8 cellular contexts compared by ENCODE assay signal in the genomic region with DNA sequence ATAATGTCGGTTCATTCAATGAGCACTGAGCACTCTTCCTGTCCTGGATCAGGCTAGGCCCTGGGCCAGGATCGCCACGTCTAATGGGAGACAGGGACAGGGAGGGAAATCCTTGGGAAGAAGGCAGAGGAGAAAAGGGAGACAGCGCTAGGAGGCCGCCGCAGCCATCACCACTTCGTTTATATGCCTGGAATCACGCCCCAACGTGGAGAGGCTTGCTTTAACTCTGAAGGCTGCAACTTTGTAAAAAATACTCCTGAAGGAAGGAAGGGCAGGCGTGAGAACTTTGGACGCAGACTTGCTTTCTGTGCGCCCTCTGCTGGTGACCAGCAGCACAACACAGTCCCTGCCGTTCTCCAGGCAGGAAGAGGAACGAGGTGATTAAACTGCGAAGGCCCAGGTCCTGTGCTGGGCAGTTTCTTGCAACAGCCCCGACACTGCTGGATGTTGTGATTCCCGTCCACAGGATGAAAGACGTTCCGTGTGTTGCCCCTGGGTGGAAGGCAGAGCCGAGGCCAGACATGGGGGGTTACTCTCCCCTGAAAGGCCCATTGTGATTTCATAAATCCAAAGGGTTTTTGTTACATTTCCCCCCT. TPM values are rescaled to one million over a fixed set of nuclear protein-coding genes. Genes with fewer than 3 reads are reported as not detected.
A peak's percentile ranks its signal among the peaks of the same experiment; 100 is the strongest.
DNase-seq lines count a peak whose midpoint lies in the region; ATAC-seq, FAIRE-seq and TF ChIP-seq lines count a peak whose summit lies in the region.

No MANE protein-coding gene starts in this region.

- no peaks in the 10 kb centered on the region for H3K36me3 ChIP-seq in body of pancreas (replicated peaks in 1 of 2; ENCODE audit: insufficient read depth in 1 of 2, low read depth in 2 of 2)

- no peak overlapping the region for H3K4me3 ChIP-seq in body of pancreas

- peaks cover 6% of the 10 kb centered on the region for H3K4me1 ChIP-seq in body of pancreas

- no peaks in the 10 kb centered on the region for H3K27me3 ChIP-seq in body of pancreas

- peak; percentile 92 for FAIRE-seq in GM12891 (lab: Jason Lieb, UNC)
- FAIRE-seq in TTC549 (lab: Jason Lieb, UNC): peak; percentile 83

- DNase-seq in GM12891 (ENCODE audit: insufficient read length, low spot score) (peak; percentile 75), NCI-H2081 (lab: John Stamatoyannopoulos, UW) (peak; percentile 60 to 71), body of pancreas (peak; percentile 89 to 92 (median 90)), iPS DF 19.7 (ENCODE audit: low read depth, low spot score) (peak; percentile 61), sciatic nerve (ENCODE audit: low spot score) (peak; percentile 93)

- WGBS in body of pancreas, 2 donors: 5 to 9% methylated on average over 17 to 20 of the region's 20 CpGs

- peak; percentile 97 for ATAC-seq in body of pancreas
- peak; percentile 93 for ATAC-seq in sciatic nerve
- no peak for ATAC-seq in HG02973 (IDR thresholded peaks at IDR 0.05; ENCODE audit: unreplicated experiment)
- ATAC-seq in HG02981 (IDR thresholded peaks at IDR 0.05; ENCODE audit: unreplicated experiment): no peak

- TF ChIP-seq POLR2A in GM12891 (IDR thresholded peaks at IDR 0.05; ENCODE audit: low read depth, low read length) (no peak), body of pancreas (IDR thresholded peaks at IDR 0.05) (no peak)

- intact Hi-C loops in body of pancreas (cut with DNase I) (no loop called here), sciatic nerve (cut with DNase I) (loop anchor here (2.0 kb wide), 1 partner anchor 167 kb away; no protein-coding TSS in a partner anchor)

- TF ChIP-seq CTCF in body of pancreas (IDR thresholded peaks at IDR 0.05): peak; percentile 84 to 97 (median 96)

- H3K9me3 ChIP-seq in body of pancreas: no peaks in the 10 kb centered on the region

- H3K27ac ChIP-seq in body of pancreas: peak overlapping the region in 3 of 4 donors; percentile 2 to 50 (median 19)

TF ChIP-seq in GM12891, 5 proteins besides CTCF, POLR2A, EP300 and RAD21:
- TF ChIP-seq SPI1 (IDR thresholded peaks at IDR 0.05; ENCODE audit: low read depth, low read length): no peak
- no peak for TF ChIP-seq POU2F2 (IDR thresholded peaks at IDR 0.05; ENCODE audit: low read depth, low read length)
- no peak for TF ChIP-seq TAF1 (IDR thresholded peaks at IDR 0.05; ENCODE audit: low read depth, low read length)
- TF ChIP-seq POLR2AphosphoS5 (IDR thresholded peaks at IDR 0.05; ENCODE audit: low read depth, low read length): no peak
- TF ChIP-seq PAX5 (IDR thresholded peaks at IDR 0.05; ENCODE audit: insufficient read depth, low read length, severe bottlenecking): no peak

RNA-seq across cellular contexts. Expression of gene RIBC2, which starts 22.1 kb away (rescaled TPM):
- 0.74 TPM for polyA plus RNA-seq in GM12891 (2012; ENCODE audit: low read depth, missing spikeins)
- total RNA-seq in body of pancreas (not detected), sciatic nerve (0.22 TPM)

RNA-seq across cellular contexts. Expression of gene SMC1B, which starts 22.2 kb away (rescaled TPM):
- polyA plus RNA-seq in GM12891 (2012; ENCODE audit: low read depth, missing spikeins): 0.10 TPM
- total RNA-seq in body of pancreas (not detected), sciatic nerve (not detected)

Comparison
In these comparisons a context has a peak if more than half of its experiments do, and no peak if none do; other contexts are left out.
1. ATAC-seq: peak in body of pancreas (single experiment) and sciatic nerve (single experiment); none in HG02973 (single experiment) and HG02981 (single experiment).
2. Peak in every context shown above with its lines, with median percentiles within 50 percentile points of each other: DNase-seq.